In genomic region chr1:203142124-203142523, GRCh38 we compare ENCODE assay signal across 26 cellular contexts. TPM values are rescaled to one million over a fixed set of nuclear protein-coding genes. Genes with fewer than 3 reads are reported as not detected.
"Had no signal": no experiment of that assay in that cellular context is flagged by ENCODE, and none has a peak within 500 bp of the region (broad histone marks: within the 10 kb centered on the region; RNA-seq: fewer than 3 reads in every experiment).

No MANE protein-coding gene starts in this region.

- H3K27ac ChIP-seq: KMS-11 had no signal

- DNase-seq: activated CD4-positive, alpha-beta T cell treated with anti-CD3 and anti-CD28 coated beads, Interleukin-2, amount 10 ng/mL, durations not matched to agents 24 days and 14 days; activated CD4-positive, alpha-beta T cell treated with anti-CD3 and anti-CD28 coated beads, Interleukin-2, amount 50 U/mL, for 4 hours; activated CD8-positive, alpha-beta T cell treated with anti-CD3 and anti-CD28 coated beads for 36 hours; activated effector memory CD4-positive, alpha-beta T cell treated with anti-CD3 and anti-CD28 coated beads, Interleukin-2, amount 50 U/mL, for 16 hours; activated naive CD4-positive, alpha-beta T cell; activated naive CD4-positive, alpha-beta T cell treated with anti-CD3 and anti-CD28 coated beads, Interleukin-2, amount 50 U/mL, for 16 hours; activated naive CD8-positive, alpha-beta T cell treated with anti-CD3 and anti-CD28 coated beads for 36 hours; activated T-cell treated with anti-CD3 and anti-CD28 coated beads, Interleukin-2, amount 50 U/mL, for 1 hour; activated T-cell treated with anti-CD3 and anti-CD28 coated beads, Interleukin-2, amount 50 U/mL, for 72 hours; amygdala; MM.1S; MV-4-11; NCI-H1694 treated with DMSO at 0.1 percent for 48 hours; NCI-H2029; NCI-H446; Right ventricle myocardium superior; SW 1271 had no signal

- H3K4me2 ChIP-seq: KMS-11 had no signal

- H3K9ac ChIP-seq: KMS-11 had no signal

RNA-seq across cellular contexts. Expression of gene ADORA1, which starts 14.6 kb away (rescaled TPM):
- total RNA-seq: activated CD4-positive, alpha-beta T cell treated with anti-CD3 and anti-CD28 coated beads, Interleukin-2, amount 10 ng/mL, durations not matched to agents 24 days and 14 days; activated CD8-positive, alpha-beta memory T cell treated with anti-CD3 and anti-CD28 coated beads for 36 hours; activated CD8-positive, alpha-beta T cell treated with anti-CD3 and anti-CD28 coated beads for 36 hours; activated naive CD8-positive, alpha-beta T cell treated with anti-CD3 and anti-CD28 coated beads for 36 hours; activated T-cell treated with anti-CD3 and anti-CD28 coated beads, Interleukin-2, amount 50 U/mL, for 72 hours; activated T-helper 17 cell treated with anti-CD3 and anti-CD28 coated beads, Interleukin-2, amount 50 U/mL, for 72 hours; OCI-LY7; T-helper 1 cell treated with Interleukin-12 subunit alpha and Interleukin-12 subunit beta and Interleukin-4 antibody, amounts not matched to agents 30 ng/mL and 1 ng/mL, for 36 hours; T-helper 2 cell treated with Interferon-gamma antibody and Interleukin-4, amounts not matched to agents 100 ng/mL and 5 ng/mL, for 36 hours had no signal

RNA-seq across cellular contexts. Expression of gene MYBPH, which starts 33.5 kb away (rescaled TPM):
- total RNA-seq: activated CD4-positive, alpha-beta T cell treated with anti-CD3 and anti-CD28 coated beads, Interleukin-2, amount 10 ng/mL, durations not matched to agents 24 days and 14 days; activated CD8-positive, alpha-beta memory T cell treated with anti-CD3 and anti-CD28 coated beads for 36 hours; activated CD8-positive, alpha-beta T cell treated with anti-CD3 and anti-CD28 coated beads for 36 hours; activated naive CD8-positive, alpha-beta T cell treated with anti-CD3 and anti-CD28 coated beads for 36 hours; activated T-cell treated with anti-CD3 and anti-CD28 coated beads, Interleukin-2, amount 50 U/mL, for 72 hours; activated T-helper 17 cell treated with anti-CD3 and anti-CD28 coated beads, Interleukin-2, amount 50 U/mL, for 72 hours; astrocyte; bronchial epithelial cell; chondrocyte; OCI-LY7; Right ventricle myocardium superior; T-helper 1 cell treated with Interleukin-12 subunit alpha and Interleukin-12 subunit beta and Interleukin-4 antibody, amounts not matched to agents 30 ng/mL and 1 ng/mL, for 36 hours; T-helper 2 cell treated with Interferon-gamma antibody and Interleukin-4, amounts not matched to agents 100 ng/mL and 5 ng/mL, for 36 hours had no signal

RNA-seq across cellular contexts. Expression of gene CHI3L1, which starts 44.4 kb away (rescaled TPM):
- total RNA-seq: activated CD4-positive, alpha-beta T cell treated with anti-CD3 and anti-CD28 coated beads, Interleukin-2, amount 10 ng/mL, durations not matched to agents 24 days and 14 days; activated CD8-positive, alpha-beta memory T cell treated with anti-CD3 and anti-CD28 coated beads for 36 hours; activated CD8-positive, alpha-beta T cell treated with anti-CD3 and anti-CD28 coated beads for 36 hours; activated naive CD8-positive, alpha-beta T cell treated with anti-CD3 and anti-CD28 coated beads for 36 hours; activated T-cell treated with anti-CD3 and anti-CD28 coated beads, Interleukin-2, amount 50 U/mL, for 72 hours; activated T-helper 17 cell treated with anti-CD3 and anti-CD28 coated beads, Interleukin-2, amount 50 U/mL, for 72 hours; chondrocyte; OCI-LY7; T-helper 1 cell treated with Interleukin-12 subunit alpha and Interleukin-12 subunit beta and Interleukin-4 antibody, amounts not matched to agents 30 ng/mL and 1 ng/mL, for 36 hours; T-helper 2 cell treated with Interferon-gamma antibody and Interleukin-4, amounts not matched to agents 100 ng/mL and 5 ng/mL, for 36 hours had no signal

RNA-seq across cellular contexts. Expression of gene MYOG, which starts 56.3 kb away (rescaled TPM):
- total RNA-seq: activated CD4-positive, alpha-beta T cell treated with anti-CD3 and anti-CD28 coated beads, Interleukin-2, amount 10 ng/mL, durations not matched to agents 24 days and 14 days; activated CD8-positive, alpha-beta memory T cell treated with anti-CD3 and anti-CD28 coated beads for 36 hours; activated CD8-positive, alpha-beta T cell treated with anti-CD3 and anti-CD28 coated beads for 36 hours; activated naive CD8-positive, alpha-beta T cell treated with anti-CD3 and anti-CD28 coated beads for 36 hours; activated T-cell treated with anti-CD3 and anti-CD28 coated beads, Interleukin-2, amount 50 U/mL, for 72 hours; activated T-helper 17 cell treated with anti-CD3 and anti-CD28 coated beads, Interleukin-2, amount 50 U/mL, for 72 hours; astrocyte; bronchial epithelial cell; chondrocyte; OCI-LY7; Right ventricle myocardium superior; T-helper 1 cell treated with Interleukin-12 subunit alpha and Interleukin-12 subunit beta and Interleukin-4 antibody, amounts not matched to agents 30 ng/mL and 1 ng/mL, for 36 hours; T-helper 2 cell treated with Interferon-gamma antibody and Interleukin-4, amounts not matched to agents 100 ng/mL and 5 ng/mL, for 36 hours had no signal
